Comparison of ENCODE assay signal across 21 cellular contexts in genomic region chr2:181334158-181334826, GRCh38.
DNase-seq lines count a peak whose midpoint lies in the region; ATAC-seq and TF ChIP-seq lines count a peak whose summit lies in the region.
"Had no signal": no experiment of that assay in that cellular context is flagged by ENCODE, and none has a peak within 500 bp of the region (broad histone marks: within the 10 kb centered on the region; RNA-seq: fewer than 3 reads in every experiment).

No MANE protein-coding gene starts in this region.

- no peak overlapping the region for H3K4me3 Mint-ChIP-seq in activated naive CD8-positive, alpha-beta T cell treated with anti-CD3 and anti-CD28 coated beads, Interleukin-2, amount 10 ng/mL, durations not matched to agents 7 days and 5 days
- no peak overlapping the region for H3K4me3 Mint-ChIP-seq in Calu3 (ENCODE audit: low read depth, unreplicated experiment)
- H3K4me3 Mint-ChIP-seq: activated naive CD4-positive, alpha-beta T cell treated with anti-CD3 and anti-CD28 coated beads, Interleukin-2, amount 50 U/mL, for 24 hours; stimulated activated naive CD8-positive, alpha-beta T cell treated with anti-CD3 and anti-CD28 coated beads, Interleukin-15, Interleukin-2, amounts not matched to agents 100 ng/mL and 50 ng/mL, for 24 hours had no signal

- TF ChIP-seq CTCF in left ventricle myocardium inferior (IDR thresholded peaks at IDR 0.05; ENCODE audit: borderline replicate concordance) (no peak), Calu3 (IDR thresholded peaks at IDR 0.05; ENCODE audit: unreplicated experiment) (no peak)

- no peak overlapping the region for H3K27ac Mint-ChIP-seq in activated naive CD8-positive, alpha-beta T cell treated with anti-CD3 and anti-CD28 coated beads, Interleukin-2, amount 10 ng/mL, durations not matched to agents 7 days and 5 days
- no peak overlapping the region for H3K27ac Mint-ChIP-seq in Calu3 (ENCODE audit: unreplicated experiment)
- H3K27ac Mint-ChIP-seq: stimulated activated naive CD8-positive, alpha-beta T cell treated with anti-CD3 and anti-CD28 coated beads, Interleukin-15, Interleukin-2, amounts not matched to agents 100 ng/mL and 50 ng/mL, for 24 hours had no signal

- intact Hi-C loops in left ventricle myocardium inferior (cut with micrococcal nuclease) (no loop called here), Calu3 (cut with micrococcal nuclease; ENCODE audit: unreplicated experiment) (no loop called here)

- no TSS peak for BruUV-seq in Calu3 (replicated peaks; lab: Mats Ljungman, UMichigan)

- H3K4me3 ChIP-seq in left ventricle myocardium inferior, result no peak overlapping the region
- H3K4me3 ChIP-seq: body of pancreas, gastrocnemius medialis, upper lobe of right lung had no signal

- CTCF ChIA-PET in Calu3 (lab: Charles Lee), result interaction anchor here (0.9 kb wide), 1 partner anchor 18 kb away, joined by 3 read pairs; no protein-coding TSS in a partner anchor

- no peaks in the 10 kb centered on the region for H3K27me3 Mint-ChIP-seq in activated naive CD8-positive, alpha-beta T cell treated with anti-CD3 and anti-CD28 coated beads, Interleukin-2, amount 10 ng/mL, durations not matched to agents 7 days and 5 days
- no peaks in the 10 kb centered on the region for H3K27me3 Mint-ChIP-seq in Calu3 (ENCODE audit: unreplicated experiment)
- H3K27me3 Mint-ChIP-seq: activated naive CD4-positive, alpha-beta T cell treated with anti-CD3 and anti-CD28 coated beads, Interleukin-2, amount 50 U/mL, for 24 hours; stimulated activated naive CD8-positive, alpha-beta T cell treated with anti-CD3 and anti-CD28 coated beads, Interleukin-15, Interleukin-2, amounts not matched to agents 100 ng/mL and 50 ng/mL, for 24 hours had no signal

- H3K4me1 ChIP-seq in left ventricle myocardium inferior, result no peaks in the 10 kb centered on the region
- H3K4me1 ChIP-seq: BE2C, body of pancreas, gastrocnemius medialis, upper lobe of right lung had no signal

- H3K9me3 ChIP-seq in left ventricle myocardium inferior (replicated peaks), result peaks cover 8% of the 10 kb centered on the region
- H3K9me3 ChIP-seq: BE2C, body of pancreas, gastrocnemius medialis, upper lobe of right lung had no signal

- H3K36me3 Mint-ChIP-seq in activated naive CD8-positive, alpha-beta T cell treated with anti-CD3 and anti-CD28 coated beads, Interleukin-2, amount 10 ng/mL, durations not matched to agents 7 days and 5 days, result peaks cover 30% of the 10 kb centered on the region
- H3K36me3 Mint-ChIP-seq in Calu3 (ENCODE audit: insufficient read depth, unreplicated experiment), result no peaks in the 10 kb centered on the region

- peaks cover 17% of the 10 kb centered on the region for H3K9me3 Mint-ChIP-seq in activated naive CD8-positive, alpha-beta T cell treated with anti-CD3 and anti-CD28 coated beads, Interleukin-2, amount 10 ng/mL, durations not matched to agents 7 days and 5 days
- H3K9me3 Mint-ChIP-seq in Calu3 (ENCODE audit: low read depth, unreplicated experiment), result no peaks in the 10 kb centered on the region

- H3K27ac ChIP-seq in left ventricle myocardium inferior (replicated peaks), result no peak overlapping the region
- H3K27ac ChIP-seq: body of pancreas, gastrocnemius medialis, upper lobe of right lung had no signal

- H3K27me3 ChIP-seq in left ventricle myocardium inferior (ENCODE audit: low read depth), result no peaks in the 10 kb centered on the region
- H3K27me3 ChIP-seq: BE2C, body of pancreas, gastrocnemius medialis, upper lobe of right lung had no signal

- POLR2A ChIA-PET in activated naive CD8-positive, alpha-beta T cell treated with anti-CD3 and anti-CD28 coated beads, Interleukin-2, amount 10 ng/mL, durations not matched to agents 7 days and 5 days (lab: Charles Lee), result no interaction called here

- H3K4me1 Mint-ChIP-seq in activated naive CD8-positive, alpha-beta T cell treated with anti-CD3 and anti-CD28 coated beads, Interleukin-2, amount 10 ng/mL, durations not matched to agents 7 days and 5 days, result peaks cover 9% of the 10 kb centered on the region
- H3K4me1 Mint-ChIP-seq in Calu3 (ENCODE audit: low read depth, unreplicated experiment), result no peaks in the 10 kb centered on the region

- no peaks in the 10 kb centered on the region for H3K36me3 ChIP-seq in left ventricle myocardium inferior
- H3K36me3 ChIP-seq: BE2C, gastrocnemius medialis, upper lobe of right lung had no signal

- no peak for DNase-seq in activated naive CD8-positive, alpha-beta T cell treated with anti-CD3 and anti-CD28 coated beads, Interleukin-2, amount 10 ng/mL, durations not matched to agents 7 days and 5 days
- no peak for DNase-seq in COLO668 (lab: John Stamatoyannopoulos, UW; ENCODE audit: unreplicated experiment)
- no peak for DNase-seq in left ventricle myocardium inferior
- no peak for DNase-seq in Calu3
- DNase-seq in central memory CD4-positive, alpha-beta T cell, result no peak
- DNase-seq: BE2C, body of pancreas, DMS53, erythroblast, gastrocnemius medialis, left cardiac atrium, midbrain, NCI-H2029 treated with DMSO at 0.1 percent for 48 hours, NCI-H510A treated with DMSO at 0.1 percent for 48 hours, right cardiac atrium, upper lobe of right lung had no signal

- ATAC-seq in GM18498 (IDR thresholded peaks at IDR 0.05; ENCODE audit: unreplicated experiment), result peak; percentile 69
- peak; percentile 80 for ATAC-seq in GM18867 (IDR thresholded peaks at IDR 0.05; ENCODE audit: unreplicated experiment)
- peak; percentile 63 for ATAC-seq in HG03103 (IDR thresholded peaks at IDR 0.05; ENCODE audit: low read depth, unreplicated experiment)
- peak; percentile 89 for ATAC-seq in activated naive CD8-positive, alpha-beta T cell treated with anti-CD3 and anti-CD28 coated beads, Interleukin-2, amount 10 ng/mL, durations not matched to agents 7 days and 5 days (ENCODE audit: low read depth)
- ATAC-seq: body of pancreas, gastrocnemius medialis, left cardiac atrium, right cardiac atrium, upper lobe of right lung had no signal
